In genomic region chr22:44702479-44703219, GRCh38 we compare ENCODE assay signal across 8 cellular contexts. TPM values are rescaled to one million over a fixed set of nuclear protein-coding genes. Genes with fewer than 3 reads are reported as not detected.
A peak's percentile ranks its signal among the peaks of the same experiment; 100 is the strongest.
DNase-seq lines count a peak whose midpoint lies in the region; ATAC-seq and FAIRE-seq lines count a peak whose summit lies in the region.

No MANE protein-coding gene starts in this region.

- H3K9me3 Mint-ChIP-seq in activated naive CD4-positive, alpha-beta T cell treated with anti-CD3 and anti-CD28 coated beads for 36 hours: no peaks in the 10 kb centered on the region

- CTCF ChIA-PET in activated naive CD4-positive, alpha-beta T cell treated with anti-CD3 and anti-CD28 coated beads for 36 hours (lab: Charles Lee): no interaction called here

- intact Hi-C loops in activated naive CD4-positive, alpha-beta T cell treated with anti-CD3 and anti-CD28 coated beads for 36 hours (cut with micrococcal nuclease): loop anchor here (1.0 kb wide), 1 partner anchor 17 kb away; no protein-coding TSS in a partner anchor

- no peak overlapping the region for H3K27ac Mint-ChIP-seq in activated naive CD4-positive, alpha-beta T cell treated with anti-CD3 and anti-CD28 coated beads for 36 hours

- peak; percentile 23 for ATAC-seq in GM19351 (IDR thresholded peaks at IDR 0.05; ENCODE audit: unreplicated experiment)

- peaks cover 22% of the 10 kb centered on the region for H3K4me1 ChIP-seq in HUES64 (ENCODE audit: insufficient read depth, low read length)
- H3K4me1 ChIP-seq in iPS-15b (ENCODE audit: control insufficient read depth, insufficient read depth, low read length): peaks cover 7% of the 10 kb centered on the region
- peaks cover 3 to 6% of the 10 kb centered on the region in 2 donors for H3K4me1 ChIP-seq in small intestine (ENCODE audit: control insufficient read depth in 2 of 2, insufficient read depth in 1 of 2, low read depth in 1 of 2, low read length in 1 of 2)

- H3K36me3 ChIP-seq in HUES64 (ENCODE audit: insufficient read depth, low read length): 0 out of 2 replicates have a peak, but pooled peaks cover 4% of the 10 kb centered on the region
- H3K36me3 ChIP-seq in iPS-15b (ENCODE audit: control insufficient read depth, insufficient read depth, low read length): no peaks in the 10 kb centered on the region
- H3K36me3 ChIP-seq in small intestine (ENCODE audit: control insufficient read depth in 2 of 2, insufficient read depth in 2 of 2, low read length in 2 of 2): peaks cover 0 to 3% of the 10 kb centered on the region in 2 donors

- H3K27me3 Mint-ChIP-seq in activated naive CD4-positive, alpha-beta T cell treated with anti-CD3 and anti-CD28 coated beads for 36 hours (ENCODE audit: low read depth): no peaks in the 10 kb centered on the region

- H3K36me3 Mint-ChIP-seq in activated naive CD4-positive, alpha-beta T cell treated with anti-CD3 and anti-CD28 coated beads for 36 hours (ENCODE audit: low read depth): peaks cover 1% of the 10 kb centered on the region

- FAIRE-seq in small intestine (lab: Jason Lieb, UNC): no peak

- H3K27ac ChIP-seq in HUES64 (ENCODE audit: low read depth, low read length) (no peak overlapping the region), small intestine (ENCODE audit: low read depth in 1 of 2, low read length in 1 of 2) (peak overlapping the region; percentile 66 to 85)

- peaks cover 36% of the 10 kb centered on the region for H3K27me3 ChIP-seq in HUES64 (ENCODE audit: insufficient read depth, low read length)
- peaks cover 12% of the 10 kb centered on the region for H3K27me3 ChIP-seq in iPS-15b (ENCODE audit: control insufficient read depth, insufficient read depth, low read length)
- no peaks in the 10 kb centered on the region for H3K27me3 ChIP-seq in small intestine (ENCODE audit: control insufficient read depth in 2 of 2, insufficient read depth in 2 of 2, low read length in 2 of 2)

- H3K4me3 Mint-ChIP-seq in activated naive CD4-positive, alpha-beta T cell treated with anti-CD3 and anti-CD28 coated beads for 36 hours: peak overlapping the region; percentile 73

- peak overlapping the region; percentile 73 for H3K4me3 ChIP-seq in HUES64 (ENCODE audit: low read length)
- peak overlapping the region; percentile 57 for H3K4me3 ChIP-seq in iPS-15b (ENCODE audit: low read depth, low read length)
- peak overlapping the region; percentile 59 to 85 for H3K4me3 ChIP-seq in small intestine (ENCODE audit: low read depth in 1 of 2, low read length in 2 of 2)

- no peaks in the 10 kb centered on the region for H3K9me3 ChIP-seq in HUES64 (ENCODE audit: insufficient read depth, low read depth, low read length)
- no peaks in the 10 kb centered on the region for H3K9me3 ChIP-seq in iPS-15b (ENCODE audit: control insufficient read depth, insufficient read depth, low read length)
- H3K9me3 ChIP-seq in small intestine (ENCODE audit: control insufficient read depth, low read depth): no peaks in the 10 kb centered on the region

- DNase-seq in AG08396 (ENCODE audit: low spot score) (peak; percentile 37), small intestine (peak; percentile 37), DMS153 treated with DMSO at 0.1 percent for 48 hours (lab: John Stamatoyannopoulos, UW; ENCODE audit: unreplicated experiment) (no peak), T1000 (lab: John Stamatoyannopoulos, UW) (no peak)
- peak; percentile 34 for DNase-seq in activated naive CD4-positive, alpha-beta T cell treated with anti-CD3 and anti-CD28 coated beads for 36 hours

- H3K4me1 Mint-ChIP-seq in activated naive CD4-positive, alpha-beta T cell treated with anti-CD3 and anti-CD28 coated beads for 36 hours (ENCODE audit: low read depth): peaks cover 20% of the 10 kb centered on the region

- WGBS in HUES64: 1% methylated on average over 61 of the region's 61 CpGs
- 1 to 2% (median 1%) methylated on average over 45 to 61 of the region's 61 CpGs for WGBS in small intestine, 3 donors

- H3K9ac ChIP-seq in HUES64 (ENCODE audit: low read depth, low read length): peak overlapping the region; percentile 70
- H3K9ac ChIP-seq in iPS-15b (ENCODE audit: low read depth, low read length): peak overlapping the region; percentile 47

RNA-seq across cellular contexts. Expression of gene PRR5, which starts 0.6 kb away (rescaled TPM):
- polyA plus RNA-seq in HUES64 (2013, experiment 1 of 2): 8.8 TPM
- polyA plus RNA-seq in HUES64 (2013, experiment 2 of 2): 7.9 TPM
- total RNA-seq in activated naive CD4-positive, alpha-beta T cell treated with anti-CD3 and anti-CD28 coated beads for 36 hours: 10 to 100 TPM in 1 of 2 experiments, 1 to 10 TPM in 1; 7.9 to 10.2 TPM
- 10 to 100 TPM; 37.0 to 80.5 (median 73.1) TPM for polyA plus RNA-seq in small intestine

RNA-seq across cellular contexts. Expression of gene ARHGAP8, which starts 49.7 kb away (rescaled TPM):
- 17.4 TPM for polyA plus RNA-seq in HUES64 (2013, experiment 1 of 2)
- 20.2 TPM for polyA plus RNA-seq in HUES64 (2013, experiment 2 of 2)
- 1 to 10 TPM; 1.6 to 2.7 TPM for total RNA-seq in activated naive CD4-positive, alpha-beta T cell treated with anti-CD3 and anti-CD28 coated beads for 36 hours
- polyA plus RNA-seq in small intestine: 10 to 100 TPM in 1 of 3 donors, 1 to 10 TPM in 2; 1.6 to 11.9 (median 6.8) TPM

Comparison
In these comparisons a context has a peak if more than half of its experiments do, and no peak if none do; other contexts are left out.
1. DNase-seq: peak in AG08396 (single experiment), activated naive CD4-positive, alpha-beta T cell treated with anti-CD3 and anti-CD28 coated beads for 36 hours (single experiment) and small intestine (single experiment); none in DMS153 treated with DMSO at 0.1 percent for 48 hours (single experiment) and T1000 (single experiment).
2. Peak in every context shown above with its lines, with median percentiles within 50 percentile points of each other: H3K4me3 ChIP-seq.